Comparison of ENCODE assay signal across 13 cellular contexts in the genomic region with DNA sequence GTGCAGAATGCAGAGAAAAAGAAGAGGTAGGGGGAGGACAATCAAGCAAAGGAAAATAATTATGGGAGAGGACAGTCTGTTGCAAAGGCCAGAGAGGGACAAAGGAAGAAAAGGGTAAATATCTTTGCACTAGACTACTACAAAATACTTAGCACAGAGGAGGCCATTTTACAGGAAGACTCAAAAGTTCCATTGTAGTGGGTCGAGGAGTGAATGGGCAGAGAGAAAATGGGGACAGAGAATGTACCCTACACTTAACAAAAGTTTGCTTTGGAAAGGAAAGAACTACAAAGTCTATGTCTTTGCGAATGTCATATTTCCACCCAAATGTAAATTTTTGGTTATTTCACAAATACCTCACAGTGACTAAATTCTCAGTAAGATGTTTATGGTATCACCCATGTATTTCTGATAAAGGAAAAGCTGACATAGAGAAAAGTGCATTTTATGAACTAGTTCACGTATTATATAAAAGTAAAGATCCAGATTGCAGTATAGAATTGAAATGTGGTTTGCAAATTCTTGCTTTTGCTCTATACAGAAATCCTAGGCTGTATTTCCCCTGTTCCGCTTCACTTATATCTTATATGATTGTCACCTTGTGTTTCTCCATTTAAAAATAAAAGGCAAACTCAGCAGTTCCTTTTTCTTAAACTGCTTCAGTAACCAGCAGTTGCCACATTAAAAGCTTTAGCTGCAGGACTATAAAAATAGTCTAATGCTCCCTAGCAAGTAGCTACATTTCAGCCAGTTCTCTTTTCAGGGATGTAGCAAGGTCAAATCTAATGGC.
"Had no signal": no experiment of that assay in that cellular context is flagged by ENCODE, and none has a peak within 500 bp of the region (broad histone marks: within the 10 kb centered on the region; RNA-seq: fewer than 3 reads in every experiment).

No MANE protein-coding gene starts in this region.

- H3K36me3 ChIP-seq: colonic mucosa, esophagus squamous epithelium, heart right ventricle, left ventricle myocardium inferior, right atrium auricular region, transverse colon had no signal

- H3K4me3 ChIP-seq: colonic mucosa, esophagus squamous epithelium, heart right ventricle, left ventricle myocardium inferior, right atrium auricular region, transverse colon had no signal

- H3K4me1 Mint-ChIP-seq: activated naive CD4-positive, alpha-beta T cell treated with anti-CD3 and anti-CD28 coated beads, Interleukin-2, amount 50 U/mL, for 24 hours had no signal

- H3K4me3 Mint-ChIP-seq: activated naive CD4-positive, alpha-beta T cell treated with anti-CD3 and anti-CD28 coated beads, Interleukin-2, amount 50 U/mL, for 24 hours had no signal

- H3K9me3 Mint-ChIP-seq: activated naive CD4-positive, alpha-beta T cell treated with anti-CD3 and anti-CD28 coated beads, Interleukin-2, amount 50 U/mL, for 24 hours had no signal

- H3K27me3 ChIP-seq: colonic mucosa, heart right ventricle, right atrium auricular region, transverse colon had no signal

- H3K9me3 ChIP-seq: colonic mucosa, esophagus squamous epithelium, heart right ventricle, left ventricle myocardium inferior, right atrium auricular region, transverse colon had no signal

- ATAC-seq: heart right ventricle had no signal

- H3K4me1 ChIP-seq: colonic mucosa, esophagus squamous epithelium, heart right ventricle, left ventricle myocardium inferior, right atrium auricular region, transverse colon had no signal

- H3K36me3 Mint-ChIP-seq: activated naive CD4-positive, alpha-beta T cell treated with anti-CD3 and anti-CD28 coated beads, Interleukin-2, amount 50 U/mL, for 24 hours had no signal

- H3K27ac ChIP-seq: colonic mucosa, esophagus squamous epithelium, heart right ventricle, left ventricle myocardium inferior, right atrium auricular region, transverse colon had no signal

- H3K27ac Mint-ChIP-seq: activated naive CD4-positive, alpha-beta T cell treated with anti-CD3 and anti-CD28 coated beads, Interleukin-2, amount 50 U/mL, for 24 hours had no signal

- DNase-seq: activated CD4-positive, alpha-beta T cell treated with anti-CD3 and anti-CD28 coated beads, Interleukin-2, amount 50 U/mL, for 1 hour; activated T-cell treated with anti-CD3 and anti-CD28 coated beads for 4 hours; caudate nucleus; colonic mucosa; esophagus squamous epithelium; foreskin fibroblast; heart right ventricle; left ventricle myocardium inferior; posterior cingulate gyrus; small intestine; transverse colon had no signal

- H3K27me3 Mint-ChIP-seq: activated naive CD4-positive, alpha-beta T cell treated with anti-CD3 and anti-CD28 coated beads, Interleukin-2, amount 50 U/mL, for 24 hours had no signal
